In genomic region chr3:22121068-22121706, GRCh38 we compare ENCODE assay signal across 11 cellular contexts.
DNase-seq lines count a peak whose midpoint lies in the region; ATAC-seq and TF ChIP-seq lines count a peak whose summit lies in the region.
"Had no signal": no experiment of that assay in that cellular context is flagged by ENCODE, and none has a peak within 500 bp of the region (broad histone marks: within the 10 kb centered on the region; RNA-seq: fewer than 3 reads in every experiment).

No MANE protein-coding gene starts in this region.

- no peaks in the 10 kb centered on the region for H3K36me3 Mint-ChIP-seq in nephron progenitor cell (ENCODE audit: low read depth)
- H3K36me3 Mint-ChIP-seq: brain had no signal

- DNase-seq in nephron progenitor cell (no peak), omental fat pad (ENCODE audit: low spot score) (no peak), C1 segment of cervical spinal cord (lab: John Stamatoyannopoulos, UW) (no peak), GM10248 (ENCODE audit: extremely low spot score) (no peak)
- DNase-seq: activated T-cell treated with anti-CD3 and anti-CD28 coated beads, Interleukin-2, amount 50 U/mL, for 4 hours; NCI-H446 had no signal

- no peak overlapping the region for H3K4me3 Mint-ChIP-seq in nephron progenitor cell
- H3K4me3 Mint-ChIP-seq: activated T-cell treated with anti-CD3 and anti-CD28 coated beads, Interleukin-2, amount 50 U/mL, for 4 hours; brain had no signal

- no peaks in the 10 kb centered on the region for H3K9me3 Mint-ChIP-seq in nephron progenitor cell
- H3K9me3 Mint-ChIP-seq: activated T-cell treated with anti-CD3 and anti-CD28 coated beads, Interleukin-2, amount 50 U/mL, for 4 hours; brain had no signal

- peak overlapping the region; percentile 2 for H3K27ac Mint-ChIP-seq in nephron progenitor cell
- H3K27ac Mint-ChIP-seq: brain had no signal

- POLR2A ChIA-PET in GM10248 (lab: Yijun Ruan, JAX) = no interaction called here

- CTCF ChIA-PET in GM10248 (lab: Yijun Ruan, JAX) = interaction anchor here (0.7 to 1.6 kb wide), 6 partner anchors 7 to 1610 kb away, joined by 3 to 4 read pairs (median 3); no protein-coding TSS in a partner anchor

- peaks cover 4% of the 10 kb centered on the region for H3K27me3 Mint-ChIP-seq in nephron progenitor cell (ENCODE audit: low read depth, poor library complexity)

- peak; percentile 35 for ATAC-seq in GM19035 (IDR thresholded peaks at IDR 0.05; ENCODE audit: unreplicated experiment)
- peak; percentile 65 for ATAC-seq in GM21786 (IDR thresholded peaks at IDR 0.05; ENCODE audit: unreplicated experiment)
- peak; percentile 66 for ATAC-seq in HG03378 (IDR thresholded peaks at IDR 0.05; ENCODE audit: unreplicated experiment)
- ATAC-seq in omental fat pad (ENCODE audit: low FRiP score) = no peak
- ATAC-seq: activated T-cell treated with anti-CD3 and anti-CD28 coated beads, Interleukin-2, amount 50 U/mL, for 4 hours; Right ventricle myocardium inferior had no signal

- H3K4me1 Mint-ChIP-seq in nephron progenitor cell = peaks cover 22% of the 10 kb centered on the region

- TF ChIP-seq CTCF in nephron progenitor cell (IDR thresholded peaks at IDR 0.05) = no peak
- TF ChIP-seq CTCF in omental fat pad (IDR thresholded peaks at IDR 0.05) = no peak
- TF ChIP-seq CTCF in GM10248 (IDR thresholded peaks at IDR 0.05; ENCODE audit: control extremely low read depth, extremely low read depth, low read depth, missing control alignments) = no peak
